ENCODE assay signal across 25 cellular contexts in genomic region chr10:49243139-49243538, GRCh38. TPM values are rescaled to one million over a fixed set of nuclear protein-coding genes. Genes with fewer than 3 reads are reported as not detected.
DNase-seq lines count a peak whose midpoint lies in the region; ATAC-seq and TF ChIP-seq lines count a peak whose summit lies in the region.
"Had no signal": no experiment of that assay in that cellular context is flagged by ENCODE, and none has a peak within 500 bp of the region (broad histone marks: within the 10 kb centered on the region; RNA-seq: fewer than 3 reads in every experiment).

No MANE protein-coding gene starts in this region.

- H3K36me3 Mint-ChIP-seq in dendritic cell treated with granulocyte-macrophage colony-stimulating factor and Interleukin-4, amounts not matched to agents 40 ng/mL and 50 ng/mL, for 4 days (ENCODE audit: low read depth), result peaks cover 2% of the 10 kb centered on the region
- no peaks in the 10 kb centered on the region for H3K36me3 Mint-ChIP-seq in neural crest cell (ENCODE audit: low read depth)
- H3K36me3 Mint-ChIP-seq: activated CD8-positive, alpha-beta memory T cell treated with anti-CD3 and anti-CD28 coated beads, Interleukin-2, amount 10 ng/mL, durations not matched to agents 7 days and 5 days had no signal

- H3K4me1 ChIP-seq in BLaER1, result peaks cover 18% of the 10 kb centered on the region
- H3K4me1 ChIP-seq in prostate gland (replicated peaks), result no peaks in the 10 kb centered on the region
- H3K4me1 ChIP-seq: colonic mucosa had no signal

- H3K36me3 ChIP-seq in BLaER1, result no peaks in the 10 kb centered on the region
- H3K36me3 ChIP-seq in prostate gland, result no peaks in the 10 kb centered on the region
- H3K36me3 ChIP-seq: cardiac muscle cell, colonic mucosa, esophagus muscularis mucosa, right lobe of liver, transverse colon had no signal

- TF ChIP-seq CTCF in neural crest cell (conservative IDR thresholded peaks at IDR 0.05) (no peak), coronary artery (IDR thresholded peaks at IDR 0.05) (no peak), prostate gland (IDR thresholded peaks at IDR 0.05) (no peak)

- no peak overlapping the region for H3K4me3 ChIP-seq in BLaER1
- no peak overlapping the region for H3K4me3 ChIP-seq in coronary artery
- no peak overlapping the region for H3K4me3 ChIP-seq in prostate gland
- H3K4me3 ChIP-seq: cardiac muscle cell, colonic mucosa, esophagus muscularis mucosa, right lobe of liver, transverse colon had no signal

- intact Hi-C loops in dendritic cell treated with granulocyte-macrophage colony-stimulating factor and Interleukin-4, amounts not matched to agents 40 ng/mL and 50 ng/mL, for 4 days (cut with micrococcal nuclease), result loop anchor here (5.0 kb wide), 1 partner anchor 51 kb away; no protein-coding TSS in a partner anchor
- intact Hi-C loops in prostate gland (cut with DNase I), result no loop called here

- H3K27ac ChIP-seq in BLaER1 (peak overlapping the region; percentile 20; the same call in 1 of the 2 replicates), coronary artery (no peak overlapping the region), prostate gland (no peak overlapping the region)
- H3K27ac ChIP-seq: cardiac muscle cell, colonic mucosa, esophagus muscularis mucosa, transverse colon had no signal

- WGBS in prostate gland, result 73% methylated on average over 10 of the region's 10 CpGs

- ATAC-seq in GM18505 (IDR thresholded peaks at IDR 0.05; ENCODE audit: unreplicated experiment), result no peak
- ATAC-seq: activated CD8-positive, alpha-beta memory T cell treated with anti-CD3 and anti-CD28 coated beads, Interleukin-2, amount 10 ng/mL, durations not matched to agents 7 days and 5 days; activated naive CD8-positive, alpha-beta T cell treated with anti-CD3 and anti-CD28 coated beads, Interleukin-2, amount 50 U/mL, for 24 hours had no signal

- H3K27me3 ChIP-seq in BLaER1 (no peaks in the 10 kb centered on the region), prostate gland (replicated peaks; ENCODE audit: insufficient read depth) (no peaks in the 10 kb centered on the region)
- H3K27me3 ChIP-seq: cardiac muscle cell, colonic mucosa, right lobe of liver, transverse colon had no signal

- H3K9me3 ChIP-seq in BLaER1 (no peaks in the 10 kb centered on the region), prostate gland (no peaks in the 10 kb centered on the region)
- H3K9me3 ChIP-seq: colonic mucosa, esophagus muscularis mucosa, right lobe of liver, transverse colon had no signal

- no peaks in the 10 kb centered on the region for H3K27me3 Mint-ChIP-seq in dendritic cell treated with granulocyte-macrophage colony-stimulating factor and Interleukin-4, amounts not matched to agents 40 ng/mL and 50 ng/mL, for 4 days
- no peaks in the 10 kb centered on the region for H3K27me3 Mint-ChIP-seq in neural crest cell (ENCODE audit: low read depth)

- H3K4me2 ChIP-seq in BLaER1, result peak overlapping the region; percentile 52; the same call in 1 of the 2 replicates

- no peak overlapping the region for H3K9ac ChIP-seq in BLaER1

- peak overlapping the region; percentile 20 for H3K4me3 Mint-ChIP-seq in dendritic cell treated with granulocyte-macrophage colony-stimulating factor and Interleukin-4, amounts not matched to agents 40 ng/mL and 50 ng/mL, for 4 days
- no peak overlapping the region for H3K4me3 Mint-ChIP-seq in neural crest cell
- H3K4me3 Mint-ChIP-seq: activated CD8-positive, alpha-beta memory T cell treated with anti-CD3 and anti-CD28 coated beads, Interleukin-2, amount 10 ng/mL, durations not matched to agents 7 days and 5 days; activated naive CD8-positive, alpha-beta T cell treated with anti-CD3 and anti-CD28 coated beads, Interleukin-2, amount 50 U/mL, for 24 hours had no signal

- DNase-seq in ELF-1 (ENCODE audit: low read depth, low spot score) (peak; percentile 27), neural crest cell (ENCODE audit: low read depth, low spot score) (no peak), coronary artery (ENCODE audit: low spot score) (no peak), prostate gland (ENCODE audit: low spot score) (no peak)
- DNase-seq: activated CD8-positive, alpha-beta memory T cell treated with anti-CD3 and anti-CD28 coated beads, Interleukin-2, amount 10 ng/mL, durations not matched to agents 7 days and 5 days; activated naive CD4-positive, alpha-beta T cell; activated naive CD8-positive, alpha-beta T cell treated with anti-CD3 and anti-CD28 coated beads, Interleukin-2, amount 50 U/mL, for 24 hours; activated T-cell treated with anti-CD3 and anti-CD28 coated beads, Interleukin-2, amount 50 U/mL, for 48 hours; colonic mucosa; COR-L47; foreskin fibroblast; IMR-90; mammary epithelial cell; NCI-H1048; NCI-H2107; NCI-H446 treated with DMSO at 0.1 percent for 48 hours; transverse colon had no signal

- H3K27ac Mint-ChIP-seq in dendritic cell treated with granulocyte-macrophage colony-stimulating factor and Interleukin-4, amounts not matched to agents 40 ng/mL and 50 ng/mL, for 4 days, result peak overlapping the region; percentile 91
- peak overlapping the region; percentile 53 for H3K27ac Mint-ChIP-seq in neural crest cell (ENCODE audit: unreplicated experiment)
- H3K27ac Mint-ChIP-seq: activated CD8-positive, alpha-beta memory T cell treated with anti-CD3 and anti-CD28 coated beads, Interleukin-2, amount 10 ng/mL, durations not matched to agents 7 days and 5 days; activated naive CD8-positive, alpha-beta T cell treated with anti-CD3 and anti-CD28 coated beads, Interleukin-2, amount 50 U/mL, for 24 hours had no signal

- no peaks in the 10 kb centered on the region for H3K9me3 Mint-ChIP-seq in dendritic cell treated with granulocyte-macrophage colony-stimulating factor and Interleukin-4, amounts not matched to agents 40 ng/mL and 50 ng/mL, for 4 days
- H3K9me3 Mint-ChIP-seq in neural crest cell, result peaks cover 2% of the 10 kb centered on the region

- no peak for TF ChIP-seq POLR2A in GM18505 (IDR thresholded peaks at IDR 0.05; ENCODE audit: borderline replicate concordance, extremely low read depth, insufficient read depth, insufficient read length)
- TF ChIP-seq POLR2A in prostate gland (IDR thresholded peaks at IDR 0.05), result no peak

- H3K4me1 Mint-ChIP-seq in dendritic cell treated with granulocyte-macrophage colony-stimulating factor and Interleukin-4, amounts not matched to agents 40 ng/mL and 50 ng/mL, for 4 days (ENCODE audit: low read depth), result peaks cover 54% of the 10 kb centered on the region
- peaks cover 16% of the 10 kb centered on the region for H3K4me1 Mint-ChIP-seq in neural crest cell
- H3K4me1 Mint-ChIP-seq: activated CD8-positive, alpha-beta memory T cell treated with anti-CD3 and anti-CD28 coated beads, Interleukin-2, amount 10 ng/mL, durations not matched to agents 7 days and 5 days; activated naive CD8-positive, alpha-beta T cell treated with anti-CD3 and anti-CD28 coated beads, Interleukin-2, amount 50 U/mL, for 24 hours had no signal

- no peaks in the 10 kb centered on the region for H4K20me1 ChIP-seq in BLaER1

RNA-seq across cellular contexts. Expression of gene TMEM273, which starts 54.9 kb away (rescaled TPM):
- total RNA-seq in neural crest cell, result 0.37 TPM in 1 of 2 replicates, not detected in the other
- 10 to 100 TPM in 1 of 2 donors, 1 to 10 TPM in 1; 1.1 to 13.0 TPM for total RNA-seq in prostate gland
- total RNA-seq: astrocyte, cardiac muscle cell, IMR-90, mammary epithelial cell had no signal

RNA-seq across cellular contexts. Expression of gene C10orf71, which starts 55.8 kb away (rescaled TPM):
- total RNA-seq in neural crest cell (not detected in 2 replicates), prostate gland (under 1 TPM in 1 of 2 donors, not detected in 1; 0.82 TPM)
- total RNA-seq: activated CD8-positive, alpha-beta memory T cell treated with anti-CD3 and anti-CD28 coated beads, Interleukin-2, amount 10 ng/mL, durations not matched to agents 7 days and 5 days; astrocyte; colonic mucosa; IMR-90; mammary epithelial cell; T-helper 1 cell treated with Interleukin-12 subunit alpha and Interleukin-12 subunit beta and Interleukin-4 antibody, amounts not matched to agents 30 ng/mL and 1 ng/mL, for 36 hours had no signal
